8 cellular contexts compared by ENCODE assay signal in genomic region chr5:72848474-72849428, GRCh38. TPM values are rescaled to one million over a fixed set of nuclear protein-coding genes. Genes with fewer than 3 reads are reported as not detected.
DNase-seq lines count a peak whose midpoint lies in the region; ATAC-seq and TF ChIP-seq lines count a peak whose summit lies in the region.

No MANE protein-coding gene starts in this region.

- peaks cover 34% of the 10 kb centered on the region for H3K36me3 Mint-ChIP-seq in activated naive CD8-positive, alpha-beta T cell treated with anti-CD3 and anti-CD28 coated beads for 36 hours

- H3K9me3 Mint-ChIP-seq in activated naive CD8-positive, alpha-beta T cell treated with anti-CD3 and anti-CD28 coated beads for 36 hours = no peaks in the 10 kb centered on the region

- H3K4me3 Mint-ChIP-seq in activated naive CD8-positive, alpha-beta T cell treated with anti-CD3 and anti-CD28 coated beads for 36 hours = peak overlapping the region; percentile 97

- no peak for TF ChIP-seq CTCF in heart right ventricle (IDR thresholded peaks at IDR 0.05)

- DNase-seq in SHP77 treated with DMSO at 0.1 percent for 48 hours (lab: John Stamatoyannopoulos, UW) (peak; percentile 15), heart right ventricle (peak; percentile 47 to 68), posterior vena cava (ENCODE audit: low spot score) (peak; percentile 88)
- peak; percentile 60 for DNase-seq in activated naive CD8-positive, alpha-beta T cell treated with anti-CD3 and anti-CD28 coated beads for 36 hours

- H3K4me1 ChIP-seq in BLaER1 (peaks cover 36% of the 10 kb centered on the region), heart right ventricle (peaks cover 0 to 78% (median 58%) of the 10 kb centered on the region in 9 donors), urinary bladder (ENCODE audit: insufficient read depth) (no peaks in the 10 kb centered on the region)

- 1% methylated on average over 77 to 81 of the region's 81 CpGs for WGBS in heart right ventricle, 2 donors
- under 1% methylated on average over 81 of the region's 81 CpGs for WGBS in urinary bladder

- peak overlapping the region; percentile 85 for H3K4me2 ChIP-seq in BLaER1

- H4K20me1 ChIP-seq in BLaER1 = peaks cover 98% of the 10 kb centered on the region

- peaks cover 48% of the 10 kb centered on the region for H3K4me1 Mint-ChIP-seq in activated naive CD8-positive, alpha-beta T cell treated with anti-CD3 and anti-CD28 coated beads for 36 hours

- peak overlapping the region; percentile 94 for H3K9ac ChIP-seq in BLaER1

- H3K4me3 ChIP-seq in BLaER1 (peak overlapping the region; percentile 92), heart right ventricle (peak overlapping the region; percentile 64 to 92 (median 82)), urinary bladder (ENCODE audit: low read depth, low read length) (peak overlapping the region; percentile 96)

- H3K27ac Mint-ChIP-seq in activated naive CD8-positive, alpha-beta T cell treated with anti-CD3 and anti-CD28 coated beads for 36 hours = peak overlapping the region; percentile 99

- intact Hi-C loops in heart right ventricle (cut with DNase I) = loop anchor here in 2 of 10 donors (2.0 to 10.0 kb wide), 2 partner anchors 32 to 234 kb away; partner anchors contain the start of gene TNPO1 (in 1 of the 2)
- intact Hi-C loops in posterior vena cava (cut with DNase I) = loop anchor here in 1 of 2 donors (10.0 kb wide), 1 partner anchor 234 kb away; no protein-coding TSS in a partner anchor

- ATAC-seq in GM18907 (IDR thresholded peaks at IDR 0.05; ENCODE audit: unreplicated experiment) (peak; percentile 50), HG03139 (IDR thresholded peaks at IDR 0.05; ENCODE audit: unreplicated experiment) (peak; percentile 48), heart right ventricle (peak; percentile 62 to 84 (median 76))

- H3K27ac ChIP-seq in BLaER1 (peak overlapping the region; percentile 92), heart right ventricle (peak overlapping the region; percentile 80 to 96 (median 93)), urinary bladder (ENCODE audit: low read depth) (peak overlapping the region; percentile 42)

- no peaks in the 10 kb centered on the region for H3K9me3 ChIP-seq in BLaER1
- no peaks in the 10 kb centered on the region for H3K9me3 ChIP-seq in heart right ventricle

- no peaks in the 10 kb centered on the region for H3K27me3 ChIP-seq in BLaER1
- H3K27me3 ChIP-seq in heart right ventricle = no peaks in the 10 kb centered on the region

- H3K36me3 ChIP-seq in BLaER1 (peaks cover 20% of the 10 kb centered on the region), heart right ventricle (peaks cover 0 to 29% (median 0%) of the 10 kb centered on the region in 9 donors), urinary bladder (ENCODE audit: insufficient read depth) (no peaks in the 10 kb centered on the region)

- H3K27me3 Mint-ChIP-seq in activated naive CD8-positive, alpha-beta T cell treated with anti-CD3 and anti-CD28 coated beads for 36 hours = peaks cover 3% of the 10 kb centered on the region

RNA-seq across cellular contexts. Expression of gene TNPO1, which starts 32.3 kb away (rescaled TPM):
- 100 to 1,000 TPM; 120 to 131 TPM for total RNA-seq in activated naive CD8-positive, alpha-beta T cell treated with anti-CD3 and anti-CD28 coated beads for 36 hours
- 10 to 100 TPM; 55.5 to 78.0 (median 70.4) TPM for total RNA-seq in heart right ventricle
- 10 to 100 TPM in 1 of 2 donors, 1 to 10 TPM in 1; 5.3 to 12.6 TPM for polyA plus RNA-seq in heart right ventricle
- total RNA-seq in posterior vena cava = 100 to 1,000 TPM in 1 of 2 donors, 10 to 100 TPM in 1; 94.9 to 124 TPM
- total RNA-seq in urinary bladder = 187 TPM
- polyA plus RNA-seq in urinary bladder = 29.8 TPM

Comparison
In these comparisons a context has a peak if more than half of its experiments do, and no peak if none do; other contexts are left out.
1. Peak in every context shown above with its lines: DNase-seq, ATAC-seq, H3K4me3 ChIP-seq and H3K27ac ChIP-seq.
2. H3K27ac ChIP-seq: peak in every context shown above with its lines; median percentile 93 in heart right ventricle; 92 in BLaER1; 42 in urinary bladder.
3. DNase-seq: peak in every context shown above with its lines; median percentile 88 in posterior vena cava; 60 in activated naive CD8-positive, alpha-beta T cell treated with anti-CD3 and anti-CD28 coated beads for 36 hours; 58 in heart right ventricle; 15 in SHP77 treated with DMSO at 0.1 percent for 48 hours.